Comparison of ENCODE assay signal across 12 cellular contexts in the genomic region with DNA sequence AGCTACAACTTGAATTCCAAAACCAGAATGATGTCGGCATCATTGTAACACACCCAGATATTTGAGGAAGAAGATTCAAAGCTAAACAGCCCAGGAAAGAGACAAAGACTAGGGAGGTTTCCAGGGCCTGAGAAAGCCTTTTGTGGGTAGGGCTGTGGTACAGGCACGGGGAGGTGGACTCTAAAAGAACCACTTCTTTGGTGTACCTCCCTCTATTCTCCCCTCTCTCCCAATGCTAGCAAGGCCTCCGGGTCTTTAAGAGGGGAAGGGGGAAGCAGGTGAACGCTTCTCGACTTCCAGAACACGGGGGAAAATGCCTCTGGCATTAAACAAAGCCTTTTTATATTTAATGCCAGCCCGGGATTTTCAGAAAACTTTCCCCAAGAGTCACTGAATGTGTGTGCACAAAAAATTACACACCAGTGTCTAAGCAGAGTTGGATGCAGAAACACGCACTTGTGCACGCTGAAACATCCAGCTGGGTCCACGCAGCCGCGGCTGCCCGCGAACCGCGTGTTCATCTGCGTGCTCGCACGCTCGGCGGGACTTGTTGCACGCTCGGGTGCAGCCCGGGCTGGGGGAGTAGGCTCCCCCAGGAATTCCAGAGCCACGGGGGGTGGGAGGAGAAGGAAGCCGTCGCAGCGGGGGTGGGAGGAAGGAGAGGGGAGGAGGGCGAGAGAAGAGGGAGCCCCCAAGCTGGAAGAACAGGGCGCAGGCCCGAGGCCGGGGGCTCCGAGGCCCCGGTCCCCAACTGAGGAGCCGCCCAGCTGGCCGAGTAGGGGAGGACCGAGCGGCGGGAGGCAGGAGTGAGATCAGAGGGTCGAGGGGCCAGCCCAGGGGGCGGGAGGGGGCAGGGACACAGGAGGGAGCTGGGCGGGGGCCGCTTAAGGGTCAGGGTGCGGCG. TPM values are rescaled to one million over a fixed set of nuclear protein-coding genes. Genes with fewer than 3 reads are reported as not detected.
DNase-seq lines count a peak whose midpoint lies in the region; ATAC-seq and TF ChIP-seq lines count a peak whose summit lies in the region.
"Had no signal": no experiment of that assay in that cellular context is flagged by ENCODE, and none has a peak within 500 bp of the region (broad histone marks: within the 10 kb centered on the region; RNA-seq: fewer than 3 reads in every experiment).

No MANE protein-coding gene starts in this region.

- H3K27ac ChIP-seq in ACC112 (ENCODE audit: low read depth, low read length) (no peak overlapping the region), parathyroid adenoma (no peak overlapping the region)
- H3K27ac ChIP-seq: foreskin keratinocyte had no signal

- no peak for DNase-seq in WTC11 (ENCODE audit: low spot score)
- no peak for DNase-seq in GM20000 (ENCODE audit: low spot score)
- no peak for DNase-seq in NCI-H774 (lab: John Stamatoyannopoulos, UW)
- DNase-seq in putamen (ENCODE audit: low spot score): no peak
- DNase-seq: cerebellar nuclear complex; foreskin keratinocyte; stimulated activated naive B cell treated with anti-CD40 and anti-IgM and Interleukin-4, amounts not matched to agents 10 μg/mL and 1 μg/mL and 100 μg/mL, for 72 hours had no signal

- H3K4me1 Mint-ChIP-seq in WTC11: peaks cover 4% of the 10 kb centered on the region

- no peak overlapping the region for H3K27ac Mint-ChIP-seq in WTC11
- H3K27ac Mint-ChIP-seq: stimulated activated naive B cell treated with anti-CD40 and anti-IgM and Interleukin-4, amounts not matched to agents 10 μg/mL and 1 μg/mL and 100 μg/mL, for 72 hours had no signal

- no peaks in the 10 kb centered on the region for H3K4me1 ChIP-seq in ACC112 (ENCODE audit: control insufficient read depth, insufficient read depth, low read length, unreplicated experiment)
- H3K4me1 ChIP-seq in iPS-15b (ENCODE audit: control insufficient read depth, insufficient read depth, low read length): peaks cover 6% of the 10 kb centered on the region
- H3K4me1 ChIP-seq in parathyroid adenoma: no peaks in the 10 kb centered on the region
- H3K4me1 ChIP-seq: foreskin keratinocyte had no signal

- H3K27me3 ChIP-seq in ACC112 (ENCODE audit: insufficient read depth, low read length): peaks cover 27% of the 10 kb centered on the region
- H3K27me3 ChIP-seq in iPS-15b (ENCODE audit: control insufficient read depth, insufficient read depth, low read length): peaks cover 5% of the 10 kb centered on the region
- H3K27me3 ChIP-seq in parathyroid adenoma (ENCODE audit: control insufficient read depth, insufficient read depth, low read length): no peaks in the 10 kb centered on the region

- peak overlapping the region; percentile 76 for H3K4me3 Mint-ChIP-seq in WTC11

- no peaks in the 10 kb centered on the region for H3K9me3 ChIP-seq in iPS-15b (ENCODE audit: control insufficient read depth, insufficient read depth, low read length)
- no peaks in the 10 kb centered on the region for H3K9me3 ChIP-seq in parathyroid adenoma (ENCODE audit: control insufficient read depth, low read length)

- ATAC-seq in WTC11 (peak; percentile 56), HG02642 (IDR thresholded peaks at IDR 0.05; ENCODE audit: poor library complexity, unreplicated experiment) (no peak)

- H3K79me2 ChIP-seq in ACC112 (ENCODE audit: control insufficient read depth, insufficient read depth, low read length, unreplicated experiment) (no peaks in the 10 kb centered on the region), parathyroid adenoma (no peaks in the 10 kb centered on the region)

- no peak for TF ChIP-seq CTCF in WTC11 (IDR thresholded peaks at IDR 0.05)
- no peak for TF ChIP-seq CTCF in parathyroid adenoma (IDR thresholded peaks at IDR 0.05)
- TF ChIP-seq CTCF in GM20000 (IDR thresholded peaks at IDR 0.05; ENCODE audit: extremely low read depth, missing control alignments): no peak

- H3K36me3 Mint-ChIP-seq in WTC11: no peaks in the 10 kb centered on the region
- H3K36me3 Mint-ChIP-seq: stimulated activated naive B cell treated with anti-CD40 and anti-IgM and Interleukin-4, amounts not matched to agents 10 μg/mL and 1 μg/mL and 100 μg/mL, for 72 hours had no signal

- H2AFZ ChIP-seq in ACC112 (ENCODE audit: low read length, unreplicated experiment) (no peak overlapping the region), parathyroid adenoma (peak overlapping the region; percentile 57)

- POLR2A ChIA-PET in WTC11 (lab: Charles Lee): interaction anchor here (0.6 to 1.6 kb wide), 2 partner anchors 18 to 639 kb away, joined by 3 to 7 read pairs; no protein-coding TSS in a partner anchor

- H3K4me2 ChIP-seq in parathyroid adenoma (ENCODE audit: low read length): peak overlapping the region; percentile 53

- peaks cover 9% of the 10 kb centered on the region for H3K27me3 Mint-ChIP-seq in WTC11 (ENCODE audit: low read depth)

- no peak overlapping the region for H3K9ac ChIP-seq in iPS-15b (ENCODE audit: low read depth, low read length)
- no peak overlapping the region for H3K9ac ChIP-seq in parathyroid adenoma

- no peaks in the 10 kb centered on the region for H3K9me3 Mint-ChIP-seq in WTC11
- H3K9me3 Mint-ChIP-seq: stimulated activated naive B cell treated with anti-CD40 and anti-IgM and Interleukin-4, amounts not matched to agents 10 μg/mL and 1 μg/mL and 100 μg/mL, for 72 hours had no signal

- CTCF ChIA-PET in WTC11 (lab: Charles Lee): interaction anchor here (0.5 to 9.3 kb wide), 50 partner anchors 8 to 891 kb away, joined by 3 to 199 read pairs (median 4); a partner anchor contains a TSS

- no peaks in the 10 kb centered on the region for H3K36me3 ChIP-seq in ACC112 (ENCODE audit: insufficient read depth, low read length)
- H3K36me3 ChIP-seq in iPS-15b (ENCODE audit: control insufficient read depth, insufficient read depth, low read length): no peaks in the 10 kb centered on the region
- no peaks in the 10 kb centered on the region for H3K36me3 ChIP-seq in parathyroid adenoma (ENCODE audit: control insufficient read depth, insufficient read depth, low read length)

- H3K4me3 ChIP-seq in ACC112 (ENCODE audit: low read depth, low read length): peak overlapping the region; percentile 52
- peak overlapping the region; percentile 48 for H3K4me3 ChIP-seq in iPS-15b (ENCODE audit: low read depth, low read length)
- peak overlapping the region; percentile 16 for H3K4me3 ChIP-seq in parathyroid adenoma (ENCODE audit: low read depth, low read length)

TF ChIP-seq in WTC11, 78 proteins besides CTCF, POLR2A, EP300 and RAD21:
- TF ChIP-seq, protein P1, sequence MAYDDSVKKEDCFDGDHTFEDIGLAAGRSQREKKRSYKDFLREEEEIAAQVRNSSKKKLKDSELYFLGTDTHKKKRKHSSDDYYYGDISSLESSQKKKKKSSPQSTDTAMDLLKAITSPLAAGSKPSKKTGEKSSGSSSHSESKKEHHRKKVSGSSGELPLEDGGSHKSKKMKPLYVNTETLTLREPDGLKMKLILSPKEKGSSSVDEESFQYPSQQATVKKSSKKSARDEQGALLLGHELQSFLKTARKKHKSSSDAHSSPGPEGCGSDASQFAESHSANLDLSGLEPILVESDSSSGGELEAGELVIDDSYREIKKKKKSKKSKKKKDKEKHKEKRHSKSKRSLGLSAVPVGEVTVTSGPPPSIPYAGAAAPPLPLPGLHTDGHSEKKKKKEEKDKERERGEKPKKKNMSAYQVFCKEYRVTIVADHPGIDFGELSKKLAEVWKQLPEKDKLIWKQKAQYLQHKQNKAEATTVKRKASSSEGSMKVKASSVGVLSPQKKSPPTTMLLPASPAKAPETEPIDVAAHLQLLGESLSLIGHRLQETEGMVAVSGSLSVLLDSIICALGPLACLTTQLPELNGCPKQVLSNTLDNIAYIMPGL (CRISPR knock-in tag; IDR thresholded peaks at IDR 0.05): 0 out of 2 replicates have a peak, but pooled peaks have one; percentile 32
- TF ChIP-seq, protein P2, sequence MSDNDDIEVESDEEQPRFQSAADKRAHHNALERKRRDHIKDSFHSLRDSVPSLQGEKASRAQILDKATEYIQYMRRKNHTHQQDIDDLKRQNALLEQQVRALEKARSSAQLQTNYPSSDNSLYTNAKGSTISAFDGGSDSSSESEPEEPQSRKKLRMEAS (CRISPR knock-in tag; IDR thresholded peaks at IDR 0.05): peak; percentile 59; the same call in 1 of the 2 replicates
- peak; percentile 86; the same call in 1 of the 2 replicates for TF ChIP-seq TEAD1 (CRISPR knock-in tag; IDR thresholded peaks at IDR 0.05)
- TF ChIP-seq, protein P3, sequence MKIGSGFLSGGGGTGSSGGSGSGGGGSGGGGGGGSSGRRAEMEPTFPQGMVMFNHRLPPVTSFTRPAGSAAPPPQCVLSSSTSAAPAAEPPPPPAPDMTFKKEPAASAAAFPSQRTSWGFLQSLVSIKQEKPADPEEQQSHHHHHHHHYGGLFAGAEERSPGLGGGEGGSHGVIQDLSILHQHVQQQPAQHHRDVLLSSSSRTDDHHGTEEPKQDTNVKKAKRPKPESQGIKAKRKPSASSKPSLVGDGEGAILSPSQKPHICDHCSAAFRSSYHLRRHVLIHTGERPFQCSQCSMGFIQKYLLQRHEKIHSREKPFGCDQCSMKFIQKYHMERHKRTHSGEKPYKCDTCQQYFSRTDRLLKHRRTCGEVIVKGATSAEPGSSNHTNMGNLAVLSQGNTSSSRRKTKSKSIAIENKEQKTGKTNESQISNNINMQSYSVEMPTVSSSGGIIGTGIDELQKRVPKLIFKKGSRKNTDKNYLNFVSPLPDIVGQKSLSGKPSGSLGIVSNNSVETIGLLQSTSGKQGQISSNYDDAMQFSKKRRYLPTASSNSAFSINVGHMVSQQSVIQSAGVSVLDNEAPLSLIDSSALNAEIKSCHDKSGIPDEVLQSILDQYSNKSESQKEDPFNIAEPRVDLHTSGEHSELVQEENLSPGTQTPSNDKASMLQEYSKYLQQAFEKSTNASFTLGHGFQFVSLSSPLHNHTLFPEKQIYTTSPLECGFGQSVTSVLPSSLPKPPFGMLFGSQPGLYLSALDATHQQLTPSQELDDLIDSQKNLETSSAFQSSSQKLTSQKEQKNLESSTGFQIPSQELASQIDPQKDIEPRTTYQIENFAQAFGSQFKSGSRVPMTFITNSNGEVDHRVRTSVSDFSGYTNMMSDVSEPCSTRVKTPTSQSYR (CRISPR knock-in tag; IDR thresholded peaks at IDR 0.05): 0 out of 2 replicates have a peak, but pooled peaks have one; percentile 59
- TF ChIP-seq TP53 (CRISPR knock-in tag; IDR thresholded peaks at IDR 0.05): 0 out of 2 replicates have a peak, but pooled peaks have one; percentile 10
- TF ChIP-seq ZNF396 (CRISPR knock-in tag; IDR thresholded peaks at IDR 0.05; ENCODE audit: borderline replicate concordance): no peak
- no peak for TF ChIP-seq NR1H2 (CRISPR knock-in tag; IDR thresholded peaks at IDR 0.05)

RNA-seq across cellular contexts. Expression of a gene that starts 20.2 kb away (rescaled TPM):
- 37.6 to 38.8 TPM (median 38.6 TPM) in 3 replicates for total RNA-seq in WTC11 (2021)
- total RNA-seq: HT-29 had no signal
